Comparison of ENCODE assay signal across 1 cellular context in the genomic region with DNA sequence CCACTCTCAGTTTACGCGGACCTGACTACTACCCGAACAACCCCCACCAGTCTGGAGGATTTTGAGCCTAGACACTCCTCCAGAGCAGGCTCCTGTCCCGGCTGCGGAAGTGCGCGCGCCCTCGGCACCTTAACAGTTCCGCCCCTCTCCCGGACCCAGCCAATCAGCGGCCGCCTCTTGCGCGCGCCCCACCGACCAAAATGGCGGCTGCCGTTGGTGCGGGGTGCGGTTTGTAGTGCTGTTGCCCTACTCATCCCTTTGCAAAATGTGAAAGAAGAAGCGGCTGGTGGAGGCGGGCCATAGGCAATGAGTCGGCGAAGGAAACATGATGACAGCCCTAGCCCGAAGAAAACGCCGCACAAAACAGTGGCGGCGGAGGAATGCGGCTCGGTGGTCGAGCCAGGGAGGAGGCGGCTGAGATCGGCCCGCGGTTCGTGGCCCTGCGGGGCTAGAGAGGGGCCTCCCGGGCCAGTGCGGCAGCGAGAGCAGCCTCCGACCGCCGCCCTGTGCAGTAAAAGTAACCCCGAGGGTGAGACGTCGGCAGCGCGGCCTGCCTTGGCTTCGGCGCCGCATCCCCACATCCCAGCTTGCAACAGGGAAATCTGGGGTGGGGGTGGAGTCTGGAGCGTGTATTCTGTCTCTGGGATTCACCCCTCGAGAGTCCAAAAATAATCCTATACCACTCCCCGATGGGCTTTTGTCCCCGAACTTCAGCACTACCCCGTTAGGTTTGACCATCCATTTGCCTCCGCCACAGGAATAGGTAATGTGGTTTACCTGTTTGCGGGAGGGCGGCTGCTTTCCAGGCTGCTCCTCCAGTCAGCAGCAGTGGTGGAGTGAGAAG.
TF ChIP-seq lines count a peak whose summit lies in the region.

TSS of gene ETAA1 (plus strand) at position 191 of the 844 bp plus-strand sequence. CDS start at position 307, 116 bp downstream.

TF ChIP-seq in WTC11, 78 proteins besides CTCF, POLR2A, EP300 and RAD21 (continued from another document and continues in another):
- TF ChIP-seq ZNF512 (CRISPR knock-in tag; IDR thresholded peaks at IDR 0.05; ENCODE audit: borderline replicate concordance) (0 out of 2 replicates have a peak, but pooled peaks have one; percentile 38), JUN (CRISPR knock-in tag; IDR thresholded peaks at IDR 0.05) (no peak), NR3C1 (CRISPR knock-in tag; conservative IDR thresholded peaks at IDR 0.05; ENCODE audit: low read depth) (no peak), CREB1 (CRISPR knock-in tag; IDR thresholded peaks at IDR 0.05) (peak; percentile 36; the same call in 1 of the 2 replicates), NFYB (CRISPR knock-in tag; conservative IDR thresholded peaks at IDR 0.05; ENCODE audit: low read depth) (peak; percentile 61), ZNF423 (CRISPR knock-in tag; IDR thresholded peaks at IDR 0.05) (no peak), USF1 (CRISPR knock-in tag; IDR thresholded peaks at IDR 0.05) (no peak), ZBTB21 (CRISPR knock-in tag; IDR thresholded peaks at IDR 0.05; ENCODE audit: borderline replicate concordance) (no peak), SMAD3 (CRISPR knock-in tag; IDR thresholded peaks at IDR 0.05; ENCODE audit: borderline replicate concordance) (no peak), E2F4 (CRISPR knock-in tag; IDR thresholded peaks at IDR 0.05; ENCODE audit: borderline replicate concordance, low read depth) (peak; percentile 66; the same call in 1 of the 2 replicates), ETV6 (CRISPR knock-in tag; IDR thresholded peaks at IDR 0.05) (no peak), STAT6 (CRISPR knock-in tag; conservative IDR thresholded peaks at IDR 0.05; ENCODE audit: low read depth) (no peak), ATF1 (CRISPR knock-in tag; IDR thresholded peaks at IDR 0.05) (no peak), ARID4B (CRISPR knock-in tag; IDR thresholded peaks at IDR 0.05; ENCODE audit: borderline replicate concordance) (no peak), ZNF219 (CRISPR knock-in tag; IDR thresholded peaks at IDR 0.05; ENCODE audit: borderline replicate concordance) (no peak), ESRRA (CRISPR knock-in tag; IDR thresholded peaks at IDR 0.05; ENCODE audit: borderline replicate concordance) (no peak), AFF4 (CRISPR knock-in tag; IDR thresholded peaks at IDR 0.05; ENCODE audit: borderline replicate concordance) (no peak), CREM (CRISPR knock-in tag; IDR thresholded peaks at IDR 0.05) (0 out of 2 replicates have a peak, but pooled peaks have one; percentile 49), ZMAT4 (CRISPR knock-in tag; IDR thresholded peaks at IDR 0.05) (no peak), ELF4 (CRISPR knock-in tag; IDR thresholded peaks at IDR 0.05; ENCODE audit: low read depth) (no peak), E2F1 (CRISPR knock-in tag; IDR thresholded peaks at IDR 0.05) (no peak)
- TF ChIP-seq, protein P1, sequence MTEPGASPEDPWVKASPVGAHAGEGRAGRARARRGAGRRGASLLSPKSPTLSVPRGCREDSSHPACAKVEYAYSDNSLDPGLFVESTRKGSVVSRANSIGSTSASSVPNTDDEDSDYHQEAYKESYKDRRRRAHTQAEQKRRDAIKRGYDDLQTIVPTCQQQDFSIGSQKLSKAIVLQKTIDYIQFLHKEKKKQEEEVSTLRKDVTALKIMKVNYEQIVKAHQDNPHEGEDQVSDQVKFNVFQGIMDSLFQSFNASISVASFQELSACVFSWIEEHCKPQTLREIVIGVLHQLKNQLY (CRISPR knock-in tag; IDR thresholded peaks at IDR 0.05): no peak
- TF ChIP-seq, protein P2, sequence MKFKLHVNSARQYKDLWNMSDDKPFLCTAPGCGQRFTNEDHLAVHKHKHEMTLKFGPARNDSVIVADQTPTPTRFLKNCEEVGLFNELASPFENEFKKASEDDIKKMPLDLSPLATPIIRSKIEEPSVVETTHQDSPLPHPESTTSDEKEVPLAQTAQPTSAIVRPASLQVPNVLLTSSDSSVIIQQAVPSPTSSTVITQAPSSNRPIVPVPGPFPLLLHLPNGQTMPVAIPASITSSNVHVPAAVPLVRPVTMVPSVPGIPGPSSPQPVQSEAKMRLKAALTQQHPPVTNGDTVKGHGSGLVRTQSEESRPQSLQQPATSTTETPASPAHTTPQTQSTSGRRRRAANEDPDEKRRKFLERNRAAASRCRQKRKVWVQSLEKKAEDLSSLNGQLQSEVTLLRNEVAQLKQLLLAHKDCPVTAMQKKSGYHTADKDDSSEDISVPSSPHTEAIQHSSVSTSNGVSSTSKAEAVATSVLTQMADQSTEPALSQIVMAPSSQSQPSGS (CRISPR knock-in tag; IDR thresholded peaks at IDR 0.05; ENCODE audit: borderline replicate concordance, low read depth): no peak
- TF ChIP-seq, protein P3, sequence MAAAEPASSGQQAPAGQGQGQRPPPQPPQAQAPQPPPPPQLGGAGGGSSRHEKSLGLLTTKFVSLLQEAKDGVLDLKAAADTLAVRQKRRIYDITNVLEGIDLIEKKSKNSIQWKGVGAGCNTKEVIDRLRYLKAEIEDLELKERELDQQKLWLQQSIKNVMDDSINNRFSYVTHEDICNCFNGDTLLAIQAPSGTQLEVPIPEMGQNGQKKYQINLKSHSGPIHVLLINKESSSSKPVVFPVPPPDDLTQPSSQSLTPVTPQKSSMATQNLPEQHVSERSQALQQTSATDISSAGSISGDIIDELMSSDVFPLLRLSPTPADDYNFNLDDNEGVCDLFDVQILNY (CRISPR knock-in tag; IDR thresholded peaks at IDR 0.05): peak; percentile 90
